Comparison of ENCODE assay signal across 8 cellular contexts in the genomic region with DNA sequence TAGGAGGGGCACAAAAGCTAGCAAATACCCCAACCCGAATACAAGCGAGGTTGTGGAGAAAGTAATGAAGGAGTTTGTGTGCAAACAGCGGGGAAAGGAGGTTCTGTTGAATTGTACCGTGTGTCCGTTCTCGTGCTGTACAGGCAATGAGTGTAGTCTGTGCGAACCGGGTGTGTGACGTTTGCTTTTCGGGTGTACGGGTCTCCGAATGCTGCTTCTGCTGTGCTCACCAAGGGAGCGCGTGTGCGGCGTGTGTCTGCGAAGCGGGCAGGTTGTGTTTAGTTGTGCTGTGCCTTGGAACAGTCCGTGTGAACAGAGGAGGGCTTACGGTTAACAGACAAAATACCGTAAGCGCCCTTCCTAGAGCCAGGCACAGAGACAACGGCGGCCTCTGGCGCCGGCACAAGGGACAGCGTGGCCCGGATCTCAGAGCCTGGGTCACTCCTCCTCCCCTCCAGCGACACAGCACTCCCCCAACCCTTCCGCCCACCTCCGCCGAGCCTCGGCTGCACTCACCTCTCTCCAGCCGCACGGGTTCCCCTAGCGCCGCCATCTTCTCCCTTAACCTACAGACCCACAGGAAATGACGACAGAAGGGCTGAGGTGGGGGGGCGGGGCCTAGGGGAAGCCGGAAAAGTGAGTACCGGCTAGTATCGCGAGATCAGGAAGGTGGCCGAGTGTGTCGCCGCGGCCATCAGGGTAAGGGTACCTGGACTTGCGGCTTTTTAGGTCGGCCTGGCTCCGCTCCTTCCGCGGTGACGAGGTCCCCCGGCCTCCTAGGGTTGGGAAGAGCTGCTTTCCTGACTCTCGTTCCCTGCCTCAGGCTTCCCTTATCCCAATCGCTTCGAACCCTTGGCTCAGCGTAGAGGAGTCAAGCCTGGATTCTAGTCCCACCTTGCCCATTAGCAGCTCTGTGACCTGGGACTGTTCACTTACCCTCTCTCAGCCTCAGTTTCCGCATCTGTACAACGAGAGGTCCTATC. TPM values are rescaled to one million over a fixed set of nuclear protein-coding genes. Genes with fewer than 3 reads are reported as not detected.
A peak's percentile ranks its signal among the peaks of the same experiment; 100 is the strongest.
DNase-seq lines count a peak whose midpoint lies in the region; ATAC-seq and TF ChIP-seq lines count a peak whose summit lies in the region.

LIN7C (minus strand) TSS at position 570 of the 983 bp plus-strand sequence; CDS start at position 553, 17 bp downstream.

- H3K9ac ChIP-seq in iPS-18a (ENCODE audit: low read length) = peak within 1 kb of the TSS; percentile 97
- H3K9ac ChIP-seq in skeletal muscle tissue (ENCODE audit: low read depth in 1 of 3, low read length in 3 of 3) = peak within 1 kb of the TSS; percentile 91 to 98 (median 95)

- ATAC-seq in GM18520 (IDR thresholded peaks at IDR 0.05; ENCODE audit: unreplicated experiment) (peak; percentile 87), HG03064 (IDR thresholded peaks at IDR 0.05; ENCODE audit: low read depth, unreplicated experiment) (peak; percentile 97)

- H3K27me3 ChIP-seq in brain microvascular endothelial cell (replicated peaks) = no peaks in the 10 kb centered on the region
- H3K27me3 ChIP-seq in iPS-18a (ENCODE audit: control insufficient read depth, insufficient read depth, low read length) = no peaks in the 10 kb centered on the region
- no peaks in the 10 kb centered on the region for H3K27me3 ChIP-seq in skeletal muscle tissue (ENCODE audit: control insufficient read depth in 3 of 3, insufficient read depth in 3 of 3, low read length in 3 of 3)

- H3K4me3 ChIP-seq in brain microvascular endothelial cell (ENCODE audit: low read depth, low read length) = peak within 1 kb of the TSS; percentile 99
- H3K4me3 ChIP-seq in iPS-18a (ENCODE audit: low read length) = peak within 1 kb of the TSS; percentile 100
- peak within 1 kb of the TSS; percentile 97 to 100 (median 100) for H3K4me3 ChIP-seq in skeletal muscle tissue (ENCODE audit: low read length in 3 of 3)

- no peaks in the 10 kb centered on the region for H3K9me3 ChIP-seq in iPS-18a (ENCODE audit: control insufficient read depth, low read depth, low read length)
- H3K9me3 ChIP-seq in skeletal muscle tissue (ENCODE audit: control insufficient read depth in 3 of 3, low read length in 3 of 3) = no peaks in the 10 kb centered on the region

- TF ChIP-seq CTCF in brain microvascular endothelial cell (IDR thresholded peaks at IDR 0.05; ENCODE audit: low read depth, low read length, missing control alignments) = peak; percentile 8

- H3K27ac ChIP-seq in brain microvascular endothelial cell (peak within 1 kb of the TSS; percentile 93), iPS-18a (ENCODE audit: low read length) (peak within 1 kb of the TSS; percentile 98), skeletal muscle tissue (ENCODE audit: low read depth, low read length) (peak within 1 kb of the TSS; percentile 87)

- in situ Hi-C loops in brain microvascular endothelial cell (cut with HindIII; ENCODE audit: low pct_ligation_motif_present, low sequenced_read_pairs) = no loop called here

- DNase-seq in A172 (ENCODE audit: low spot score) = peak; percentile 92
- DNase-seq in NCI-H2107 treated with DMSO at 0.1 percent for 48 hours (lab: John Stamatoyannopoulos, UW; ENCODE audit: unreplicated experiment) = peak; percentile 95
- DNase-seq in UCSD-AML1 (lab: John Stamatoyannopoulos, UW; ENCODE audit: unreplicated experiment) = peak; percentile 93
- DNase-seq in brain microvascular endothelial cell = peak; percentile 97

- no peaks in the 10 kb centered on the region for H3K36me3 ChIP-seq in brain microvascular endothelial cell (replicated peaks)
- peaks cover 14% of the 10 kb centered on the region for H3K36me3 ChIP-seq in iPS-18a (ENCODE audit: control insufficient read depth, low read depth, low read length)
- H3K36me3 ChIP-seq in skeletal muscle tissue (ENCODE audit: control insufficient read depth in 3 of 3, insufficient read depth in 3 of 3, low read length in 3 of 3) = peaks cover 0 to 6% (median 2%) of the 10 kb centered on the region in 3 donors

- H3K4me1 ChIP-seq in iPS-18a (ENCODE audit: control insufficient read depth, low read depth, low read length) (peaks cover 15% of the 10 kb centered on the region), skeletal muscle tissue (ENCODE audit: control insufficient read depth in 3 of 3, insufficient read depth in 3 of 3, low read length in 3 of 3) (peaks cover 9 to 19% (median 18%) of the 10 kb centered on the region in 3 donors)

RNA-seq across cellular contexts. Expression of gene LIN7C, which starts in this region (rescaled TPM):
- 61.4 and 73.3 TPM in 2 replicates for total RNA-seq in A172 (2014; rRNA removed; shearing (Covaris generic))
- 29.7 TPM for total RNA-seq in skeletal muscle tissue

Comparison
In these comparisons a context has a peak if more than half of its experiments do, and no peak if none do; other contexts are left out.
1. Peak in every context shown above with its lines: DNase-seq, ATAC-seq, H3K4me3 ChIP-seq and H3K27ac ChIP-seq.